8 cellular contexts compared by ENCODE assay signal in the genomic region with DNA sequence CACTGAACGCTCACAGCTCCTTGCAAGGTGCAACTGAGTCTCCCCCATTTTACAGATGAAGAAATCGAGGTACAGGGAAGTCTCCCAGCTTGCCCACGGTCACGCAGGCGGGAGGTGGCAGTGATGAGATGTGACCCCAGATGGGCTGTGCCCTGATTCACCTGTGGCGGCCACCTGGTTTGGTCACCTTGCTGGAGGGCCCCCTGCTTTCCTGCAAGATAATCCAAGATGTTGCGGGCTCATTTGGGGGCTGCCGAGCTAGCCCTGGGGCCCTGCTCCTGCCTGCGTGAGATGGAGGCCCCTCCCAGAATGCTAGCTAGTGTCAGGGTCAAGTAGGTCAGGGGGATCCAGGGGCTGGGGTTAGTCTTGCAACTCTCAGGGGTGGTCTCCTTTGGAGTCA. TPM values are rescaled to one million over a fixed set of nuclear protein-coding genes. Genes with fewer than 3 reads are reported as not detected.
"Had no signal": no experiment of that assay in that cellular context is flagged by ENCODE, and none has a peak within 500 bp of the region (broad histone marks: within the 10 kb centered on the region; RNA-seq: fewer than 3 reads in every experiment).

No MANE protein-coding gene starts in this region.

- DNase-seq: H9, HCEC 1CT, KBM-7 had no signal

- FAIRE-seq: H1, H54, HTR-8/SVneo had no signal

- H3K4me3 ChIP-seq: GM23338 had no signal

- ATAC-seq: GM23338 had no signal

RNA-seq across cellular contexts. Expression of gene IL34, which starts 59.6 kb away (rescaled TPM):
- polyA plus RNA-seq: IgD-negative memory B cell had no signal
